In genomic region chr14:73644531-73645247, GRCh38 we compare ENCODE assay signal across 8 cellular contexts. TPM values are rescaled to one million over a fixed set of nuclear protein-coding genes. Genes with fewer than 3 reads are reported as not detected.
DNase-seq lines count a peak whose midpoint lies in the region; ATAC-seq, FAIRE-seq and TF ChIP-seq lines count a peak whose summit lies in the region.

DNAL1 (plus strand) TSS chr14:73644986; CDS start chr14:73645040, 54 bp downstream.

- peak within 1 kb of the TSS; percentile 65 to 88 for H3K27ac ChIP-seq in kidney (ENCODE audit: low read depth in 2 of 2, low read length in 2 of 2)

- no peaks in the 10 kb centered on the region for H3K9me3 ChIP-seq in kidney (ENCODE audit: control insufficient read depth in 1 of 2, low read length in 2 of 2)

- FAIRE-seq in kidney (lab: Jason Lieb, UNC): no peak

- no peak for TF ChIP-seq CTCF in kidney (IDR thresholded peaks at IDR 0.05; ENCODE audit: borderline replicate concordance, extremely low read depth, insufficient read depth)

- peak within 1 kb of the TSS; percentile 90 to 93 for H3K4me3 ChIP-seq in kidney (ENCODE audit: low read length in 2 of 2)

- intact Hi-C loops in kidney (cut with DNase I): no loop called here

- peak within 1 kb of the TSS; percentile 65 to 76 for H3K9ac ChIP-seq in kidney (ENCODE audit: low read length in 2 of 2)

- TF ChIP-seq POLR2A in GM19099 (IDR thresholded peaks at IDR 0.05; ENCODE audit: extremely low read depth, insufficient read length, low read depth): peak; percentile 92

- H3K36me3 ChIP-seq in kidney (ENCODE audit: control insufficient read depth in 1 of 2, insufficient read depth in 2 of 2, low read length in 2 of 2): no peaks in the 10 kb centered on the region

- ATAC-seq in HG03378 (IDR thresholded peaks at IDR 0.05; ENCODE audit: unreplicated experiment): peak; percentile 89

- peak; percentile 99 for DNase-seq in AG20443 (ENCODE audit: low spot score)
- peak; percentile 82 for DNase-seq in NCI-H446 treated with DMSO at 0.1 percent for 48 hours (lab: John Stamatoyannopoulos, UW)
- DNase-seq in activated CD4-positive, CD25-positive, alpha-beta regulatory T cell treated with anti-CD3 and anti-CD28 coated beads, Interleukin-2, amount 50 U/mL, for 72 hours: peak; percentile 94
- peak; percentile 94 for DNase-seq in cerebellum (ENCODE audit: low spot score)
- DNase-seq in kidney: peak; percentile 97
- DNase-seq in stimulated activated CD4-positive, alpha-beta T cell treated with anti-CD3 and anti-CD28 coated beads, Interleukin-15, amount 100 ng/mL, for 1 hour (ENCODE audit: low read depth in 1 of 2, low spot score in 1 of 2): peak; percentile 84 to 86

- H3K4me1 ChIP-seq in kidney (ENCODE audit: control insufficient read depth in 1 of 2, insufficient read depth in 1 of 2, low read depth in 1 of 2, low read length in 2 of 2): peaks cover 6 to 8% of the 10 kb centered on the region in 2 donors

RNA-seq across cellular contexts. Expression of gene DNAL1, which starts in this region (rescaled TPM):
- total RNA-seq in cerebellum: 15.3 TPM
- total RNA-seq in kidney: 32.3 TPM
- 9.3 TPM for polyA plus RNA-seq in kidney (ENCODE audit: insufficient read depth, low read depth, low replicate concordance)

Comparison
In these comparisons a context has a peak if more than half of its experiments do, and no peak if none do; other contexts are left out.
1. Peak in every context shown above with its lines: DNase-seq, ATAC-seq, H3K4me3 ChIP-seq and H3K27ac ChIP-seq.